In genomic region chr22:33302049-33302545, GRCh38 we compare ENCODE assay signal across 8 cellular contexts.
DNase-seq lines count a peak whose midpoint lies in the region; ATAC-seq and TF ChIP-seq lines count a peak whose summit lies in the region.

No MANE protein-coding gene starts in this region.

- H3K4me1 ChIP-seq in RWPE2 (ENCODE audit: insufficient read depth, poor library complexity, severe bottlenecking) (no peaks in the 10 kb centered on the region), adrenal gland (replicated peaks in 1 of 2) (peaks cover 0 to 9% of the 10 kb centered on the region in 2 donors), left ventricle myocardium inferior (peaks cover 41% of the 10 kb centered on the region), psoas muscle (peaks cover 4% of the 10 kb centered on the region)

- H3K9me3 ChIP-seq in RWPE2 (ENCODE audit: severe bottlenecking) (no peaks in the 10 kb centered on the region), adrenal gland (replicated peaks in 1 of 3) (no peaks in the 10 kb centered on the region), left ventricle myocardium inferior (replicated peaks) (no peaks in the 10 kb centered on the region), psoas muscle (no peaks in the 10 kb centered on the region)

- no peaks in the 10 kb centered on the region for H3K27me3 ChIP-seq in RWPE2 (ENCODE audit: insufficient read depth, poor library complexity, severe bottlenecking)
- no peaks in the 10 kb centered on the region for H3K27me3 ChIP-seq in adrenal gland
- no peaks in the 10 kb centered on the region for H3K27me3 ChIP-seq in left ventricle myocardium inferior (ENCODE audit: low read depth)
- no peaks in the 10 kb centered on the region for H3K27me3 ChIP-seq in psoas muscle (ENCODE audit: insufficient read depth in 3 of 3, low read length in 2 of 3)

- ATAC-seq in RWPE2 (ENCODE audit: low read depth), result peak; percentile 83
- peak; percentile 92 to 97 (median 94) for ATAC-seq in psoas muscle
- no peak for ATAC-seq in HG02610 (IDR thresholded peaks at IDR 0.05; ENCODE audit: unreplicated experiment)

- H3K4me3 ChIP-seq in RWPE2 (ENCODE audit: severe bottlenecking), result no peak overlapping the region
- H3K4me3 ChIP-seq in adrenal gland, result peak overlapping the region in 3 of 4 donors; percentile 17 to 53 (median 25)
- H3K4me3 ChIP-seq in left ventricle myocardium inferior, result peak overlapping the region; percentile 32
- H3K4me3 ChIP-seq in psoas muscle, result no peak overlapping the region

- H3K27ac ChIP-seq in 22Rv1, result no peak overlapping the region
- no peak overlapping the region for H3K27ac ChIP-seq in RWPE2 (ENCODE audit: poor library complexity, severe bottlenecking)
- H3K27ac ChIP-seq in adrenal gland, result peak overlapping the region; percentile 17 to 74 (median 58)
- peak overlapping the region; percentile 66 for H3K27ac ChIP-seq in left ventricle myocardium inferior (replicated peaks)
- H3K27ac ChIP-seq in psoas muscle, result no peak overlapping the region

- H3K36me3 ChIP-seq in RWPE2 (ENCODE audit: low read depth) (no peaks in the 10 kb centered on the region), adrenal gland (replicated peaks in 1 of 2) (no peaks in the 10 kb centered on the region), left ventricle myocardium inferior (peaks cover 7% of the 10 kb centered on the region), psoas muscle (ENCODE audit: insufficient read depth in 1 of 2, low read depth in 1 of 2) (no peaks in the 10 kb centered on the region)

- TF ChIP-seq POLR2A in adrenal gland (IDR thresholded peaks at IDR 0.05), result no peak

- WGBS in adrenal gland, 4 donors, result 5 to 10% (median 6%) methylated on average over 9 to 10 of the region's 10 CpGs
- 4 to 12% (median 7%) methylated on average over 10 of the region's 10 CpGs for WGBS in psoas muscle, 3 donors

- intact Hi-C loops in adrenal gland (cut with DNase I), result loop anchor here (5.0 to 10.0 kb wide), 4 partner anchors 213 to 805 kb away; no protein-coding TSS in a partner anchor
- intact Hi-C loops in left ventricle myocardium inferior (cut with micrococcal nuclease), result loop anchor here (5.0 to 10.0 kb wide), 2 partner anchors 273 to 810 kb away; no protein-coding TSS in a partner anchor
- intact Hi-C loops in psoas muscle (cut with DNase I), result loop anchor here (1.0 to 10.0 kb wide), 6 partner anchors 275 to 1723 kb away; partner anchors contain the start of gene LARGE1 (in 1 of the 2)

- TF ChIP-seq CTCF in 22Rv1 (IDR thresholded peaks at IDR 0.05) (peak; percentile 96), GM12873 (IDR thresholded peaks at IDR 0.05; ENCODE audit: insufficient read depth, low read depth, low read length, missing control alignments) (peak; percentile 99), RWPE2 (IDR thresholded peaks at IDR 0.05; ENCODE audit: poor library complexity, severe bottlenecking) (peak; percentile 90), adrenal gland (IDR thresholded peaks at IDR 0.05) (peak; percentile 91 to 96 (median 95)), left ventricle myocardium inferior (IDR thresholded peaks at IDR 0.05; ENCODE audit: borderline replicate concordance) (peak; percentile 97), psoas muscle (IDR thresholded peaks at IDR 0.05) (peak; percentile 93)

- DNase-seq in KG1 (lab: John Stamatoyannopoulos, UW), result peak; percentile 8
- no peak for DNase-seq in RWPE2 (ENCODE audit: low spot score)
- DNase-seq in adrenal gland, result peak; percentile 85 to 94 (median 90)
- DNase-seq in left ventricle myocardium inferior, result peak; percentile 84
- peak; percentile 81 to 89 for DNase-seq in psoas muscle

Comparison
In these comparisons a context has a peak if more than half of its experiments do, and no peak if none do; other contexts are left out.
1. H3K27ac ChIP-seq: peak in adrenal gland (5 of 5) and left ventricle myocardium inferior (single experiment); none in 22Rv1 (single experiment), RWPE2 (single experiment) and psoas muscle (single experiment).
2. H3K4me3 ChIP-seq: peak in adrenal gland (3 of 4) and left ventricle myocardium inferior (single experiment); none in RWPE2 (single experiment) and psoas muscle (single experiment).
3. Peak in every context shown above with its lines, with median percentiles within 50 percentile points of each other: CTCF ChIP-seq.